17 cellular contexts compared by ENCODE assay signal in the genomic region with DNA sequence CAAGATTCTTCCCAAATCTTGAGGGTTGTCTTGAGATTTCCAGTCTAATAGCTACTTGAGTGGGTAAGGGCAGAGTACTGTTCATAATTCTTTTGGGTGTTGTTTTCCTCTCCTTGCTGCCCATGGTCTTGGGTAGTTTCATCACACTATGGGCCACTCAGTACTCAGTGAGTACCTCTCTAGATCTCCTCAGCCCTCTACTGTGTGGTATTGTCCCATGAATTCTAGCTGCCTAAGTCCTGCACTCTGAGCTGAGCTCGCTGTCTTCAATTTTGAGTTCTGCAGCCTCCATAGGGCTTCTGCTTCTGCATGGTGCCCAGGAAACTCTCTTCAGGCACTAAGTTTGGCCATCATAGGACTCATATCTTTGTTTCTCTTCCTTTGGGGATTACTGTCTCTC. TPM values are rescaled to one million over a fixed set of nuclear protein-coding genes. Genes with fewer than 3 reads are reported as not detected.
DNase-seq lines count a peak whose midpoint lies in the region; ATAC-seq and TF ChIP-seq lines count a peak whose summit lies in the region.
"Had no signal": no experiment of that assay in that cellular context is flagged by ENCODE, and none has a peak within 500 bp of the region (broad histone marks: within the 10 kb centered on the region; RNA-seq: fewer than 3 reads in every experiment).

No MANE protein-coding gene starts in this region.

- no peak for TF ChIP-seq CTCF in CD4-positive, alpha-beta T cell (IDR thresholded peaks at IDR 0.05)
- TF ChIP-seq CTCF in Panc1 (IDR thresholded peaks at IDR 0.05): no peak

- no peak overlapping the region for H3K4me3 ChIP-seq in Panc1 (ENCODE audit: low read depth in 2 of 2, low read length in 2 of 2)
- H3K4me3 ChIP-seq: BLaER1 treated with 17β-estradiol and CSF1 and Interleukin-3, amounts not matched to agents 10 nM and 100 nM had no signal

- CTCF ChIA-PET in activated CD4-positive, alpha-beta memory T cell treated with anti-CD3 and anti-CD28 coated beads, Interleukin-2, amount 10 ng/mL, durations not matched to agents 7 days and 5 days (lab: Charles Lee): no interaction called here
- CTCF ChIA-PET in activated CD4-positive, alpha-beta memory T cell treated with anti-CD3 and anti-CD28 coated beads for 36 hours (lab: Charles Lee): no interaction called here
- CTCF ChIA-PET in CD4-positive, alpha-beta T cell (lab: Charles Lee): interaction anchor here (1.0 to 1.5 kb wide), 4 partner anchors 8 to 16 kb away, joined by 3 to 4 read pairs (median 3); no protein-coding TSS in a partner anchor
- CTCF ChIA-PET in Panc1 (lab: Charles Lee): no interaction called here

- BruUV-seq in Panc1 (replicated peaks; lab: Mats Ljungman, UMichigan): no TSS peak

- H3K27ac Mint-ChIP-seq in activated CD4-positive, alpha-beta memory T cell treated with anti-CD3 and anti-CD28 coated beads, Interleukin-2, amount 10 ng/mL, durations not matched to agents 7 days and 5 days: peak overlapping the region; percentile 23
- H3K27ac Mint-ChIP-seq in activated CD4-positive, alpha-beta memory T cell treated with anti-CD3 and anti-CD28 coated beads for 36 hours: no peak overlapping the region
- peak overlapping the region; percentile 63 for H3K27ac Mint-ChIP-seq in CD4-positive, alpha-beta T cell
- peak overlapping the region in 4 of 6 donors; percentile 26 to 69 (median 48) for H3K27ac Mint-ChIP-seq in naive B cell

- POLR2A ChIA-PET in activated CD4-positive, alpha-beta memory T cell treated with anti-CD3 and anti-CD28 coated beads, Interleukin-2, amount 10 ng/mL, durations not matched to agents 7 days and 5 days (lab: Charles Lee): no interaction called here
- POLR2A ChIA-PET in activated CD4-positive, alpha-beta memory T cell treated with anti-CD3 and anti-CD28 coated beads for 36 hours (lab: Charles Lee): interaction anchor here (0.8 kb wide), 1 partner anchor 42 kb away, joined by 3 read pairs; no protein-coding TSS in a partner anchor
- POLR2A ChIA-PET in CD4-positive, alpha-beta T cell (lab: Charles Lee): interaction anchor here (0.9 kb wide), 1 partner anchor 41 kb away, joined by 4 read pairs; no protein-coding TSS in a partner anchor
- POLR2A ChIA-PET in Panc1 (lab: Charles Lee): no interaction called here

- no peak overlapping the region for H3K27ac ChIP-seq in CD4-positive, alpha-beta T cell (ENCODE audit: low read depth, low read length)
- H3K27ac ChIP-seq in Panc1 (ENCODE audit: low read length): no peak overlapping the region
- H3K27ac ChIP-seq: BLaER1 treated with 17β-estradiol and CSF1 and Interleukin-3, amounts not matched to agents 10 nM and 100 nM; KMS-11 had no signal

- in situ Hi-C loops in Panc1 (cut with HindIII; ENCODE audit: low pct_unique_long_range_greater_than_20kb, low sequenced_read_pairs): no loop called here

- no peak overlapping the region for H3K4me3 Mint-ChIP-seq in activated CD4-positive, alpha-beta memory T cell treated with anti-CD3 and anti-CD28 coated beads, Interleukin-2, amount 10 ng/mL, durations not matched to agents 7 days and 5 days
- no peak overlapping the region for H3K4me3 Mint-ChIP-seq in activated CD4-positive, alpha-beta memory T cell treated with anti-CD3 and anti-CD28 coated beads for 36 hours
- no peak overlapping the region for H3K4me3 Mint-ChIP-seq in CD4-positive, alpha-beta T cell
- peak overlapping the region in 1 of 8 donors; percentile 30 for H3K4me3 Mint-ChIP-seq in naive B cell

- H3K36me3 Mint-ChIP-seq in activated CD4-positive, alpha-beta memory T cell treated with anti-CD3 and anti-CD28 coated beads, Interleukin-2, amount 10 ng/mL, durations not matched to agents 7 days and 5 days (ENCODE audit: low read depth): peaks cover 41% of the 10 kb centered on the region
- H3K36me3 Mint-ChIP-seq in activated CD4-positive, alpha-beta memory T cell treated with anti-CD3 and anti-CD28 coated beads for 36 hours: peaks cover 27% of the 10 kb centered on the region
- peaks cover 64% of the 10 kb centered on the region for H3K36me3 Mint-ChIP-seq in CD4-positive, alpha-beta T cell (ENCODE audit: low read depth)
- H3K36me3 Mint-ChIP-seq in naive B cell: peaks cover 18 to 21% of the 10 kb centered on the region in 2 donors

- no peaks in the 10 kb centered on the region for H3K27me3 Mint-ChIP-seq in activated CD4-positive, alpha-beta memory T cell treated with anti-CD3 and anti-CD28 coated beads, Interleukin-2, amount 10 ng/mL, durations not matched to agents 7 days and 5 days
- no peaks in the 10 kb centered on the region for H3K27me3 Mint-ChIP-seq in activated CD4-positive, alpha-beta memory T cell treated with anti-CD3 and anti-CD28 coated beads for 36 hours
- H3K27me3 Mint-ChIP-seq in CD4-positive, alpha-beta T cell: no peaks in the 10 kb centered on the region
- no peaks in the 10 kb centered on the region for H3K27me3 Mint-ChIP-seq in naive B cell

- intact Hi-C loops in activated CD4-positive, alpha-beta memory T cell treated with anti-CD3 and anti-CD28 coated beads for 36 hours (cut with micrococcal nuclease): no loop called here
- intact Hi-C loops in CD4-positive, alpha-beta T cell (cut with DNase I, micrococcal nuclease): no loop called here
- intact Hi-C loops in Panc1 (cut with micrococcal nuclease; ENCODE audit: unreplicated experiment): no loop called here

- no peak for ATAC-seq in CD4-positive, alpha-beta T cell (ENCODE audit: poor library complexity)
- ATAC-seq in Panc1: peak; percentile 52; the same call in 1 of the 2 replicates
- no peak for ATAC-seq in naive B cell (ENCODE audit: low read depth in 2 of 2)
- ATAC-seq: PC-3 had no signal

- no peaks in the 10 kb centered on the region for H3K9me3 Mint-ChIP-seq in activated CD4-positive, alpha-beta memory T cell treated with anti-CD3 and anti-CD28 coated beads, Interleukin-2, amount 10 ng/mL, durations not matched to agents 7 days and 5 days
- H3K9me3 Mint-ChIP-seq in activated CD4-positive, alpha-beta memory T cell treated with anti-CD3 and anti-CD28 coated beads for 36 hours: peaks cover under 1% of the 10 kb centered on the region
- H3K9me3 Mint-ChIP-seq in CD4-positive, alpha-beta T cell: peaks cover 5% of the 10 kb centered on the region
- H3K9me3 Mint-ChIP-seq in naive B cell: peaks cover 0 to 10% (median 4%) of the 10 kb centered on the region in 7 donors

- no peaks in the 10 kb centered on the region for H3K4me1 ChIP-seq in Panc1 (ENCODE audit: control insufficient read depth, insufficient read depth, low read length)

- peaks cover 21% of the 10 kb centered on the region for H3K4me1 Mint-ChIP-seq in activated CD4-positive, alpha-beta memory T cell treated with anti-CD3 and anti-CD28 coated beads, Interleukin-2, amount 10 ng/mL, durations not matched to agents 7 days and 5 days
- peaks cover 38% of the 10 kb centered on the region for H3K4me1 Mint-ChIP-seq in activated CD4-positive, alpha-beta memory T cell treated with anti-CD3 and anti-CD28 coated beads for 36 hours (ENCODE audit: low read depth)
- peaks cover 63% of the 10 kb centered on the region for H3K4me1 Mint-ChIP-seq in CD4-positive, alpha-beta T cell (ENCODE audit: low read depth)
- peaks cover 24 to 39% (median 36%) of the 10 kb centered on the region in 3 donors for H3K4me1 Mint-ChIP-seq in naive B cell

- no peak for DNase-seq in activated CD4-positive, alpha-beta memory T cell treated with anti-CD3 and anti-CD28 coated beads, Interleukin-2, amount 10 ng/mL, durations not matched to agents 7 days and 5 days
- no peak for DNase-seq in activated CD4-positive, alpha-beta memory T cell treated with anti-CD3 and anti-CD28 coated beads for 36 hours
- DNase-seq in CD4-positive, alpha-beta T cell: no peak
- DNase-seq in Panc1 (ENCODE audit: low read depth, low spot score) (no peak), naive B cell (no peak), NCI-H1048 (lab: John Stamatoyannopoulos, UW) (no peak)
- no peak for DNase-seq in activated CD8-positive, alpha-beta memory T cell treated with anti-CD3 and anti-CD28 coated beads, Interleukin-2, amount 50 U/mL, for 4 hours
- DNase-seq: EL, GOT3, NCI-H1092, NCI-H146, NCI-H2081, NCI-H510A, NCI-H82, PC-3 had no signal

- H3K36me3 ChIP-seq in Panc1 (ENCODE audit: control insufficient read depth, insufficient read depth, low read length): 0 out of 2 replicates have a peak, but pooled peaks cover 2% of the 10 kb centered on the region

- no peaks in the 10 kb centered on the region for H3K9me3 ChIP-seq in CD4-positive, alpha-beta T cell (ENCODE audit: control insufficient read depth, low read length)
- H3K9me3 ChIP-seq in Panc1 (ENCODE audit: control insufficient read depth, insufficient read depth, low read depth, low read length): no peaks in the 10 kb centered on the region

- no peaks in the 10 kb centered on the region for H3K27me3 ChIP-seq in CD4-positive, alpha-beta T cell (ENCODE audit: control insufficient read depth, insufficient read depth, low read length)
- no peaks in the 10 kb centered on the region for H3K27me3 ChIP-seq in Panc1 (ENCODE audit: control insufficient read depth, insufficient read depth, low read length)
- H3K27me3 ChIP-seq: BLaER1 treated with 17β-estradiol and CSF1 and Interleukin-3, amounts not matched to agents 10 nM and 100 nM had no signal

RNA-seq across cellular contexts. Expression of a gene that starts 42.3 kb away (rescaled TPM):
- total RNA-seq in activated CD4-positive, alpha-beta memory T cell treated with anti-CD3 and anti-CD28 coated beads, Interleukin-2, amount 10 ng/mL, durations not matched to agents 7 days and 5 days: 100 to 1,000 TPM; 113 to 118 TPM
- total RNA-seq in activated CD4-positive, alpha-beta memory T cell treated with anti-CD3 and anti-CD28 coated beads for 36 hours: 100 to 1,000 TPM; 141 to 147 TPM
- 100 to 1,000 TPM; 213 to 222 TPM for total RNA-seq in CD4-positive, alpha-beta T cell
- 205 TPM for total RNA-seq in Panc1 (2021; ENCODE audit: unreplicated experiment)
- 79.0 TPM for polyA plus RNA-seq in Panc1 (2012; ENCODE audit: insufficient read length)
- polyA plus RNA-seq in naive B cell (ENCODE audit: low read depth in 6 of 6): 10 to 100 TPM in 4 of 6 donors, 1 to 10 TPM in 2; 9.4 to 22.6 (median 13.0) TPM

Comparison
In these comparisons a context has a peak if more than half of its experiments do, and no peak if none do; other contexts are left out.
1. POLR2A ChIA-PET loops: an anchor here in activated CD4-positive, alpha-beta memory T cell treated with anti-CD3 and anti-CD28 coated beads for 36 hours (0.8 kb wide) and CD4-positive, alpha-beta T cell (0.9 kb wide); none called in activated CD4-positive, alpha-beta memory T cell treated with anti-CD3 and anti-CD28 coated beads, Interleukin-2, amount 10 ng/mL, durations not matched to agents 7 days and 5 days and Panc1.